Comparison of ENCODE assay signal across 28 cellular contexts in genomic region chr12:122200541-122201175, GRCh38. TPM values are rescaled to one million over a fixed set of nuclear protein-coding genes. Genes with fewer than 3 reads are reported as not detected.
DNase-seq lines count a peak whose midpoint lies in the region; ATAC-seq and TF ChIP-seq lines count a peak whose summit lies in the region.
"Had no signal": no experiment of that assay in that cellular context is flagged by ENCODE, and none has a peak within 500 bp of the region (broad histone marks: within the 10 kb centered on the region; RNA-seq: fewer than 3 reads in every experiment).

No MANE protein-coding gene starts in this region.

- H3K79me2 ChIP-seq in OCI-LY3 (ENCODE audit: low read length) = no peaks in the 10 kb centered on the region
- H3K79me2 ChIP-seq: hepatocyte had no signal

- H3K4me1 Mint-ChIP-seq in naive thymus-derived CD8-positive, alpha-beta T cell = peaks cover 10 to 17% (median 12%) of the 10 kb centered on the region in 4 donors

- DNase-seq in iPS-NIHi11 (ENCODE audit: low spot score) (peak; percentile 58), retinal pigment epithelial cell (ENCODE audit: low read depth) (no peak)
- DNase-seq in naive thymus-derived CD8-positive, alpha-beta T cell = no peak
- DNase-seq: activated CD4-positive, alpha-beta T cell treated with anti-CD3 and anti-CD28 coated beads, Interleukin-2, amount 50 U/mL, for 48 hours; activated naive CD4-positive, alpha-beta T cell treated with Interleukin-2 at 50 U/mL for 16 hours; activated T-cell treated with anti-CD3 and anti-CD28 coated beads for 4 hours; amniotic stem cell; CD8-positive, alpha-beta memory T cell; dermis blood vessel endothelial cell; DMS79 treated with DMSO at 0.1 percent for 48 hours; kidney glomerular epithelial cell; MV-4-11; NCI-H187; PC-9; stimulated activated CD4-positive, alpha-beta T cell treated with anti-CD3 and anti-CD28 coated beads, Interleukin-2, amount 100 ng/mL, for 48 hours; stimulated activated naive CD8-positive, alpha-beta T cell treated with anti-CD3 and anti-CD28 coated beads, Interleukin-15, Interleukin-2, amounts not matched to agents 100 U/mL and 50 U/mL, for 24 hours; T-helper 17 cell; thyroid gland had no signal

- peaks cover 0 to 5% (median 0%) of the 10 kb centered on the region in 9 donors for H3K9me3 Mint-ChIP-seq in naive thymus-derived CD8-positive, alpha-beta T cell

- peak overlapping the region; percentile 30; the same call in 1 of the 2 replicates for H3K9ac ChIP-seq in OCI-LY3 (ENCODE audit: low read length)

- ATAC-seq in GM18909 (IDR thresholded peaks at IDR 0.05; ENCODE audit: poor library complexity, unreplicated experiment) (no peak), HG02973 (IDR thresholded peaks at IDR 0.05; ENCODE audit: unreplicated experiment) (no peak)
- no peak for ATAC-seq in naive thymus-derived CD8-positive, alpha-beta T cell
- ATAC-seq: stimulated activated naive CD8-positive, alpha-beta T cell treated with anti-CD3 and anti-CD28 coated beads, Interleukin-15, Interleukin-2, amounts not matched to agents 100 U/mL and 50 U/mL, for 24 hours; T-helper 17 cell had no signal

- H3K36me3 ChIP-seq in OCI-LY3 (replicated peaks; ENCODE audit: low read depth, low read length) = no peaks in the 10 kb centered on the region
- H3K36me3 ChIP-seq: cardiac muscle cell, thyroid gland had no signal

- TF ChIP-seq CTCF in GM12875 (IDR thresholded peaks at IDR 0.05; ENCODE audit: borderline replicate concordance, insufficient read depth, low read depth, low read length) (0 out of 2 replicates have a peak, but pooled peaks have one; percentile 4), OCI-LY3 (IDR thresholded peaks at IDR 0.05; ENCODE audit: low read depth, low read length) (no peak), retinal pigment epithelial cell (conservative IDR thresholded peaks at IDR 0.05; ENCODE audit: low read depth, low read length) (peak; percentile 8)

- H3K4me3 ChIP-seq in GM12875 (ENCODE audit: low read depth, low read length) (no peak overlapping the region), OCI-LY3 (ENCODE audit: low read length) (peak overlapping the region; percentile 40; the same call in 1 of the 2 replicates), retinal pigment epithelial cell (ENCODE audit: low read length) (no peak overlapping the region)
- H3K4me3 ChIP-seq: cardiac muscle cell, hepatocyte, PC-9, thyroid gland had no signal

- H3K4me2 ChIP-seq in OCI-LY3 (ENCODE audit: low read length) = peak overlapping the region; percentile 38
- H3K4me2 ChIP-seq: hepatocyte, PC-9 had no signal

- H3K27ac Mint-ChIP-seq in naive thymus-derived CD8-positive, alpha-beta T cell = no peak overlapping the region
- H3K27ac Mint-ChIP-seq: T-helper 17 cell had no signal

- H3K4me1 ChIP-seq in OCI-LY3 (ENCODE audit: low read length) = peaks cover 32% of the 10 kb centered on the region

- peaks cover 4 to 39% (median 13%) of the 10 kb centered on the region in 5 donors for H3K27me3 Mint-ChIP-seq in naive thymus-derived CD8-positive, alpha-beta T cell

- no peak overlapping the region for H3K4me3 Mint-ChIP-seq in naive thymus-derived CD8-positive, alpha-beta T cell
- H3K4me3 Mint-ChIP-seq: T-helper 17 cell had no signal

- no peaks in the 10 kb centered on the region for H3K27me3 ChIP-seq in OCI-LY3 (ENCODE audit: low read depth, low read length)
- H3K27me3 ChIP-seq: thyroid gland had no signal

- peaks cover 0 to 5% (median 2%) of the 10 kb centered on the region in 3 donors for H3K36me3 Mint-ChIP-seq in naive thymus-derived CD8-positive, alpha-beta T cell

- no peaks in the 10 kb centered on the region for H3K9me3 ChIP-seq in OCI-LY3 (ENCODE audit: insufficient read depth, low read length)
- H3K9me3 ChIP-seq: thyroid gland had no signal

- no peaks in the 10 kb centered on the region for H4K20me1 ChIP-seq in OCI-LY3 (ENCODE audit: insufficient read depth, low read length)

- peak overlapping the region; percentile 45; the same call in 1 of the 2 replicates for H2AFZ ChIP-seq in OCI-LY3 (ENCODE audit: low read depth, low read length)
- H2AFZ ChIP-seq: hepatocyte, PC-9 had no signal

- POLR2A ChIA-PET in naive thymus-derived CD8-positive, alpha-beta T cell (lab: Charles Lee) = no interaction called here

- H3K27ac ChIP-seq in OCI-LY3 (ENCODE audit: low read length) = no peak overlapping the region
- H3K27ac ChIP-seq: cardiac muscle cell, epithelial cell of prostate, hepatocyte, PC-9, thyroid gland, VCaP had no signal

RNA-seq across cellular contexts. Expression of gene B3GNT4, which starts 2.9 kb away (rescaled TPM):
- total RNA-seq in naive thymus-derived CD8-positive, alpha-beta T cell = not detected
- under 1 TPM in 2 of 3 donors, not detected in 1; 0.12 to 0.25 TPM for polyA plus RNA-seq in naive thymus-derived CD8-positive, alpha-beta T cell
- total RNA-seq: T-helper 17 cell had no signal

RNA-seq across cellular contexts. Expression of gene LRRC43, which starts 17.7 kb away (rescaled TPM):
- total RNA-seq in naive thymus-derived CD8-positive, alpha-beta T cell = under 1 TPM in 1 of 2 experiments, not detected in 1; 0.29 TPM
- not detected for polyA plus RNA-seq in naive thymus-derived CD8-positive, alpha-beta T cell
- total RNA-seq: HT1080, T-helper 17 cell had no signal

RNA-seq across cellular contexts. Expression of gene DIABLO, which starts 25.2 kb away (rescaled TPM):
- 10 to 100 TPM; 41.7 to 51.0 TPM for total RNA-seq in naive thymus-derived CD8-positive, alpha-beta T cell
- polyA plus RNA-seq in naive thymus-derived CD8-positive, alpha-beta T cell = 10 to 100 TPM; 48.2 to 71.3 (median 61.7) TPM

RNA-seq across cellular contexts. Expression of gene IL31, which starts 26.6 kb away (rescaled TPM):
- not detected for total RNA-seq in naive thymus-derived CD8-positive, alpha-beta T cell
- not detected for polyA plus RNA-seq in naive thymus-derived CD8-positive, alpha-beta T cell
- total RNA-seq: cardiac muscle cell, dermis blood vessel endothelial cell, fibroblast of villous mesenchyme, hepatocyte, HT1080, PC-9, T-helper 17 cell, thyroid gland had no signal
- polyA plus RNA-seq: cardiac muscle cell; CD8-positive, alpha-beta memory T cell; hepatocyte had no signal
